3 cellular contexts compared by ENCODE assay signal in genomic region chr10:4803822-4804221, GRCh38.
TF ChIP-seq lines count a peak whose summit lies in the region.

No MANE protein-coding gene starts in this region.

TF ChIP-seq in A549, 52 proteins besides CTCF, POLR2A, EP300 and RAD21:
- TF ChIP-seq FOXS1 (CRISPR knock-in tag; IDR thresholded peaks at IDR 0.05) (no peak), HOXB5 (CRISPR knock-in tag; IDR thresholded peaks at IDR 0.05) (no peak), RARB (CRISPR knock-in tag; IDR thresholded peaks at IDR 0.05) (no peak), MAFK (IDR thresholded peaks at IDR 0.05; ENCODE audit: partially characterized antibody) (peak; percentile 69), HOXA7 (CRISPR knock-in tag; IDR thresholded peaks at IDR 0.05) (no peak), MAX (IDR thresholded peaks at IDR 0.05) (no peak)

TF ChIP-seq in IMR-90, 13 proteins besides CTCF, POLR2A, EP300 and RAD21:
- TF ChIP-seq MAFK (IDR thresholded peaks at IDR 0.05; ENCODE audit: low read depth, low read length) (peak; percentile 53), NFE2L2 (IDR thresholded peaks at IDR 0.05; ENCODE audit: low read depth, low read length) (no peak)

TF ChIP-seq in endothelial cell of umbilical vein, 7 proteins besides CTCF, POLR2A, EP300 and RAD21:
- TF ChIP-seq POLR2AphosphoS5 (IDR thresholded peaks at IDR 0.05; ENCODE audit: insufficient read depth, low read depth, low read length): no peak
- TF ChIP-seq MYC (IDR thresholded peaks at IDR 0.05; ENCODE audit: low read depth, low read length): no peak
- TF ChIP-seq MAX (IDR thresholded peaks at IDR 0.05; ENCODE audit: insufficient read depth, insufficient read length): no peak
